Comparison of ENCODE assay signal across 10 cellular contexts in genomic region chr16:88681709-88682451, GRCh38. TPM values are rescaled to one million over a fixed set of nuclear protein-coding genes. Genes with fewer than 3 reads are reported as not detected.
A peak's percentile ranks its signal among the peaks of the same experiment; 100 is the strongest.
DNase-seq lines count a peak whose midpoint lies in the region; ATAC-seq lines count a peak whose summit lies in the region.
"Had no signal": no experiment of that assay in that cellular context is flagged by ENCODE, and none has a peak within 500 bp of the region (broad histone marks: within the 10 kb centered on the region; RNA-seq: fewer than 3 reads in every experiment).

No MANE protein-coding gene starts in this region.

- H3K4me2 ChIP-seq in BLaER1: peak overlapping the region; percentile 68

- H3K9me3 ChIP-seq in BLaER1 (no peaks in the 10 kb centered on the region), SJCRH30 (replicated peaks) (no peaks in the 10 kb centered on the region)

- peaks cover 21% of the 10 kb centered on the region for H3K36me3 ChIP-seq in BLaER1
- H3K36me3 ChIP-seq in SJCRH30: no peaks in the 10 kb centered on the region

- H3K27me3 Mint-ChIP-seq in activated CD4-positive, alpha-beta T cell treated with anti-CD3 and anti-CD28 coated beads, Interleukin-2, amount 10 ng/mL, durations not matched to agents 24 days and 14 days: no peaks in the 10 kb centered on the region

- ATAC-seq in GM19395 (IDR thresholded peaks at IDR 0.05; ENCODE audit: unreplicated experiment) (peak; percentile 79), HG03442 (IDR thresholded peaks at IDR 0.05; ENCODE audit: unreplicated experiment) (peak; percentile 46)

- H3K4me3 ChIP-seq in BLaER1: peak overlapping the region; percentile 20; the same call in 1 of the 2 replicates
- H3K4me3 ChIP-seq in SJCRH30: no peak overlapping the region

- peak; percentile 86 for DNase-seq in activated CD4-positive, alpha-beta T cell treated with anti-CD3 and anti-CD28 coated beads, Interleukin-2, amount 10 ng/mL, durations not matched to agents 24 days and 14 days
- DNase-seq in globus pallidus (ENCODE audit: low spot score): peak; percentile 61
- peak; percentile 34 to 50 for DNase-seq in stimulated activated CD8-positive, alpha-beta memory T cell treated with anti-CD3 and anti-CD28 coated beads, Interleukin-7, amount 100 ng/mL, for 4 hours (ENCODE audit: low read depth in 2 of 2)
- no peak for DNase-seq in SJCRH30
- no peak for DNase-seq in NCI-H2029 (lab: John Stamatoyannopoulos, UW)

- intact Hi-C loops in activated CD4-positive, alpha-beta T cell treated with anti-CD3 and anti-CD28 coated beads, Interleukin-2, amount 10 ng/mL, durations not matched to agents 24 days and 14 days (cut with micrococcal nuclease): no loop called here

- H3K4me1 Mint-ChIP-seq in activated CD4-positive, alpha-beta T cell treated with anti-CD3 and anti-CD28 coated beads, Interleukin-2, amount 10 ng/mL, durations not matched to agents 24 days and 14 days: peaks cover 25% of the 10 kb centered on the region

- H3K27ac Mint-ChIP-seq in activated CD4-positive, alpha-beta T cell treated with anti-CD3 and anti-CD28 coated beads, Interleukin-2, amount 10 ng/mL, durations not matched to agents 24 days and 14 days: peak overlapping the region; percentile 88

- H3K4me1 ChIP-seq in BLaER1 (peaks cover 59% of the 10 kb centered on the region), SJCRH30 (peaks cover 7% of the 10 kb centered on the region)

- peak overlapping the region; percentile 84 for H3K9ac ChIP-seq in BLaER1
- H3K9ac ChIP-seq: parathyroid adenoma had no signal

- no peaks in the 10 kb centered on the region for H3K9me3 Mint-ChIP-seq in activated CD4-positive, alpha-beta T cell treated with anti-CD3 and anti-CD28 coated beads, Interleukin-2, amount 10 ng/mL, durations not matched to agents 24 days and 14 days

- peak overlapping the region; percentile 77 for H3K4me3 Mint-ChIP-seq in activated CD4-positive, alpha-beta T cell treated with anti-CD3 and anti-CD28 coated beads, Interleukin-2, amount 10 ng/mL, durations not matched to agents 24 days and 14 days

- H3K27me3 ChIP-seq in BLaER1: no peaks in the 10 kb centered on the region; the same call in 1 of the 2 replicates
- H3K27me3 ChIP-seq in SJCRH30: no peaks in the 10 kb centered on the region

- peaks cover 3% of the 10 kb centered on the region for H3K36me3 Mint-ChIP-seq in activated CD4-positive, alpha-beta T cell treated with anti-CD3 and anti-CD28 coated beads, Interleukin-2, amount 10 ng/mL, durations not matched to agents 24 days and 14 days (ENCODE audit: low read depth)

- H4K20me1 ChIP-seq in BLaER1: no peaks in the 10 kb centered on the region

- H3K27ac ChIP-seq in BLaER1 (peak overlapping the region; percentile 94), SJCRH30 (no peak overlapping the region)
- H3K27ac ChIP-seq: C4-2B, parathyroid adenoma had no signal

RNA-seq across cellular contexts. Expression of gene SNAI3, which starts 4.4 kb away (rescaled TPM):
- 3.0 and 3.3 TPM in 2 replicates for total RNA-seq in activated CD4-positive, alpha-beta T cell treated with anti-CD3 and anti-CD28 coated beads, Interleukin-2, amount 10 ng/mL, durations not matched to agents 24 days and 14 days
- 0.47 and 0.56 TPM in 2 replicates for total RNA-seq in SJCRH30 (2014; rRNA removed; shearing (Covaris generic))

RNA-seq across cellular contexts. Expression of gene MVD, which starts 19.0 kb away (rescaled TPM):
- 95.7 and 102 TPM in 2 replicates for total RNA-seq in activated CD4-positive, alpha-beta T cell treated with anti-CD3 and anti-CD28 coated beads, Interleukin-2, amount 10 ng/mL, durations not matched to agents 24 days and 14 days
- total RNA-seq in SJCRH30 (2014; rRNA removed; shearing (Covaris generic)): 12.6 and 21.0 TPM in 2 replicates

RNA-seq across cellular contexts. Expression of gene RNF166, which starts 24.3 kb away (rescaled TPM):
- 47.3 and 49.7 TPM in 2 replicates for total RNA-seq in activated CD4-positive, alpha-beta T cell treated with anti-CD3 and anti-CD28 coated beads, Interleukin-2, amount 10 ng/mL, durations not matched to agents 24 days and 14 days
- 10.4 and 10.7 TPM in 2 replicates for total RNA-seq in SJCRH30 (2014; rRNA removed; shearing (Covaris generic))

RNA-seq across cellular contexts. Expression of gene CTU2, which starts 24.4 kb away (rescaled TPM):
- 68.8 and 69.9 TPM in 2 replicates for total RNA-seq in activated CD4-positive, alpha-beta T cell treated with anti-CD3 and anti-CD28 coated beads, Interleukin-2, amount 10 ng/mL, durations not matched to agents 24 days and 14 days
- total RNA-seq in SJCRH30 (2014; rRNA removed; shearing (Covaris generic)): 10.3 and 11.5 TPM in 2 replicates

RNA-seq across cellular contexts. Expression of gene CYBA, which starts 31.0 kb away (rescaled TPM):
- total RNA-seq in activated CD4-positive, alpha-beta T cell treated with anti-CD3 and anti-CD28 coated beads, Interleukin-2, amount 10 ng/mL, durations not matched to agents 24 days and 14 days: 222 and 228 TPM in 2 replicates
- total RNA-seq in SJCRH30 (2014; rRNA removed; shearing (Covaris generic)): 0.24 and 0.76 TPM in 2 replicates

Comparison
In these comparisons a context has a peak if more than half of its experiments do, and no peak if none do; other contexts are left out.
1. DNase-seq: peak in activated CD4-positive, alpha-beta T cell treated with anti-CD3 and anti-CD28 coated beads, Interleukin-2, amount 10 ng/mL, durations not matched to agents 24 days and 14 days (single experiment), globus pallidus (single experiment) and stimulated activated CD8-positive, alpha-beta memory T cell treated with anti-CD3 and anti-CD28 coated beads, Interleukin-7, amount 100 ng/mL, for 4 hours (2 of 2); none in SJCRH30 (0 of 2) and NCI-H2029 (single experiment).